In the genomic region with DNA sequence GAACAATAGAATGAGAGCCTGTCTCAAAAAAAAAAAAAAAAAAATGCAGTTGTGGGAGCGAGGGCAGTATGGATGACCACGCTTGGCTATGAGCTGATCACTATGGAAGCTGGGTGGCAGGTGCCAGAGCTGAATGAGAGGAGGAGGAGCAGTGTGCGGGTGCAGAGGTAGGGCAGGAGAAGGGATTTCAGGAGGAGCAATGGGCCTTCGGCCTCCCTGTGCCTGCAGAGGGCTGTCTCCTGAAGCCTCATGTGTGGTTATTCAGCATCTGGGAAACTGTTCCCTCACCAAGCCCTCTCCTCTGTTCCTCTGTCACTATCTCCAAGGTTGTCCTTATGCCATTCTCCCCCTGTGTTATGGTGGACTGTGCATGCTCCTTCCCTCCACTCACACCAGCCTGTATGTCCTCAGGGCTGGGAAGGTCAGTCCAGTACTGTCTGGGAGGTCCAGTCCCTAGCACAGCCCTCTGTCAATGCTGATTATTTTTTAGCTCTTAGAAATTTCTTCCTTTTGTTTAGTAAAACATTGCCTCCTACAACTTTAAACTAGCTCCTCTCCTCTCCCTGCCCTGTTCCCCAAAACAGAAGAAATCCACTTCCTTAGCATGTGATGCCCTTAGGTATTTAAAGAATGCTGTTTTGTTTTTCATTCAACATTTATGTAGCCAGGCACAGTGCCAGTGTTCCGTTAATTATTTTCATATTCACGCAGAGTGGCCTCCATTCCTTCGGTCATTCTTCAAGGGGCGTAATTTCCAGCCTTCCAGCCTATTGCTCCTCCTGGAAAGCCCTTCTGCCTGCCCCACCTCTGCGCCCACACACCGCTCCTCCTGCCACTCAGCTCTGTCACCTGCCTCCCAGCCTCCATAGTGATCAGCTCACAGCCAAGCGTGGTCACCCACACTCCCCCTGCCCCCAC, we compare ENCODE assay signal across 9 cellular contexts. TPM values are rescaled to one million over a fixed set of nuclear protein-coding genes. Genes with fewer than 3 reads are reported as not detected.
DNase-seq lines count a peak whose midpoint lies in the region; ATAC-seq and TF ChIP-seq lines count a peak whose summit lies in the region.
"Had no signal": no experiment of that assay in that cellular context is flagged by ENCODE, and none has a peak within 500 bp of the region (broad histone marks: within the 10 kb centered on the region; RNA-seq: fewer than 3 reads in every experiment).

No MANE protein-coding gene starts in this region.

- no peaks in the 10 kb centered on the region for H3K9me2 ChIP-seq in PC-3 (replicated peaks; ENCODE audit: low read length)

- intact Hi-C loops in PC-3 (cut with micrococcal nuclease) = no loop called here
- intact Hi-C loops in esophagus muscularis mucosa (cut with DNase I) = no loop called here

- peak overlapping the region; percentile 9 for H3K14ac ChIP-seq in neuronal stem cell (ENCODE audit: low read length)

- TF ChIP-seq POLR2A in esophagus muscularis mucosa (IDR thresholded peaks at IDR 0.05; ENCODE audit: low read depth) = no peak

- peak overlapping the region; percentile 77 for H2BK15ac ChIP-seq in neuronal stem cell (ENCODE audit: low read length)

- peak; percentile 43 for ATAC-seq in PC-3
- no peak for ATAC-seq in HG03521 (IDR thresholded peaks at IDR 0.05; ENCODE audit: unreplicated experiment)
- no peak for ATAC-seq in HG02678 (IDR thresholded peaks at IDR 0.05; ENCODE audit: unreplicated experiment)

- peak overlapping the region; percentile 90 for H4K8ac ChIP-seq in neuronal stem cell (ENCODE audit: low read depth, low read length)

- H3K9me3 ChIP-seq in PC-3 (ENCODE audit: low read length) (no peaks in the 10 kb centered on the region), esophagus muscularis mucosa (no peaks in the 10 kb centered on the region), neuronal stem cell (replicated peaks in 1 of 2; ENCODE audit: control insufficient read depth in 2 of 2, insufficient read depth in 1 of 2, low read depth in 1 of 2, low read length in 2 of 2) (no peaks in the 10 kb centered on the region)

- H3K4me2 ChIP-seq in PC-3 (ENCODE audit: low read length) (no peak overlapping the region), neuronal stem cell (ENCODE audit: insufficient read depth, low read length, poor library complexity, severe bottlenecking) (no peak overlapping the region)

- no peaks in the 10 kb centered on the region for H3K79me1 ChIP-seq in neuronal stem cell (ENCODE audit: low read depth, low read length)

- H2BK5ac ChIP-seq in neuronal stem cell (ENCODE audit: low read length) = peak overlapping the region; percentile 49

- H3K18ac ChIP-seq in neuronal stem cell (ENCODE audit: low read length) = peak overlapping the region; percentile 74

- no peaks in the 10 kb centered on the region for H3K79me2 ChIP-seq in PC-3 (ENCODE audit: low read length)

- no peak overlapping the region for H3K9ac ChIP-seq in PC-3 (ENCODE audit: low read length)
- H3K9ac ChIP-seq in neuronal stem cell (ENCODE audit: low read depth, low read length, poor library complexity) = peak overlapping the region; percentile 30

- H4K20me1 ChIP-seq in PC-3 (ENCODE audit: low read length) = no peaks in the 10 kb centered on the region

- POLR2A ChIA-PET in PC-3 (lab: Charles Lee; ENCODE audit: unreplicated experiment) = no interaction called here

- no TSS peak for BruUV-seq in PC-3 (replicated peaks; lab: Mats Ljungman, UMichigan)

- TF ChIP-seq CTCF in AG09319 (IDR thresholded peaks at IDR 0.05; ENCODE audit: low read depth, low read length) = no peak
- no peak for TF ChIP-seq CTCF in PC-3 (conservative IDR thresholded peaks at IDR 0.05; ENCODE audit: low read depth, low read length)
- no peak for TF ChIP-seq CTCF in esophagus muscularis mucosa (IDR thresholded peaks at IDR 0.05)

- H3K4me1 ChIP-seq in PC-3 (ENCODE audit: insufficient read depth, low read length) = 0 out of 2 replicates have a peak, but pooled peaks cover 6% of the 10 kb centered on the region
- peaks cover 10 to 24% (median 23%) of the 10 kb centered on the region in 4 donors for H3K4me1 ChIP-seq in esophagus muscularis mucosa
- peaks cover 7 to 9% of the 10 kb centered on the region in 2 donors for H3K4me1 ChIP-seq in neuronal stem cell (ENCODE audit: control insufficient read depth in 2 of 2, insufficient read depth in 1 of 2, low read depth in 1 of 2, low read length in 2 of 2)

- H2AK5ac ChIP-seq in neuronal stem cell (ENCODE audit: low read depth, low read length) = no peak overlapping the region

- H3K27me3 ChIP-seq in PC-3 (ENCODE audit: low read length) (no peaks in the 10 kb centered on the region), esophagus muscularis mucosa (no peaks in the 10 kb centered on the region), neuronal stem cell (ENCODE audit: control insufficient read depth in 3 of 3, insufficient read depth in 3 of 3, low read depth in 1 of 3, low read length in 3 of 3) (peaks cover 0 to 4% (median 0%) of the 10 kb centered on the region in 3 experiments)

- no peak for TF ChIP-seq EP300 in esophagus muscularis mucosa (IDR thresholded peaks at IDR 0.05)

- H3K23ac ChIP-seq in neuronal stem cell (ENCODE audit: low read depth, low read length, poor library complexity) = no peak overlapping the region

- no peaks in the 10 kb centered on the region for H3F3A ChIP-seq in PC-3 (ENCODE audit: low read length, unreplicated experiment)

- H3K4me3 ChIP-seq in PC-3 (ENCODE audit: low read length) (no peak overlapping the region), esophagus muscularis mucosa (no peak overlapping the region), neuronal stem cell (ENCODE audit: low read length in 2 of 2) (no peak overlapping the region)

- DNase-seq in AG09319 (ENCODE audit: extremely low read depth, low read depth) (peak; percentile 59), PC-3 (peak; percentile 26), esophagus muscularis mucosa (ENCODE audit: extremely low spot score) (no peak), neuronal stem cell (ENCODE audit: low spot score) (no peak), MV-4-11 (lab: John Stamatoyannopoulos, UW) (no peak), NCI-H1048 (lab: John Stamatoyannopoulos, UW) (no peak)
- DNase-seq: stimulated activated CD4-positive, alpha-beta T cell treated with anti-CD3 and anti-CD28 coated beads, Interleukin-2, amount 100 ng/mL, for 24 hours had no signal

- H3K4ac ChIP-seq in neuronal stem cell (ENCODE audit: low read length) = no peak overlapping the region

- no peak overlapping the region for H4K91ac ChIP-seq in neuronal stem cell (ENCODE audit: low read depth, low read length, poor library complexity)

- no peak overlapping the region for H2BK120ac ChIP-seq in neuronal stem cell (ENCODE audit: low read depth, low read length)

- CTCF ChIA-PET in PC-3 (lab: Charles Lee) = interaction anchor here (0.6 to 0.9 kb wide), 2 partner anchors 24 to 26 kb away, joined by 3 to 4 read pairs; no protein-coding TSS in a partner anchor

- H2AFZ ChIP-seq in PC-3 (ENCODE audit: low read length) (peak overlapping the region; percentile 37; the same call in 1 of the 2 replicates), neuronal stem cell (ENCODE audit: low read length) (peak overlapping the region; percentile 20)

- 58% methylated on average over 11 of the region's 11 CpGs for WGBS in esophagus muscularis mucosa
- WGBS in neuronal stem cell (ENCODE audit: extremely low coverage in 2 of 2, insufficient read length in 2 of 2, insufficient replicate concordance in 1 of 2), 2 donors = no CpG with 5 or more reads among the region's 11 CpGs

- H3K36me3 ChIP-seq in PC-3 (ENCODE audit: low read depth, low read length) = no peaks in the 10 kb centered on the region
- H3K36me3 ChIP-seq in esophagus muscularis mucosa = no peaks in the 10 kb centered on the region
- no peaks in the 10 kb centered on the region for H3K36me3 ChIP-seq in neuronal stem cell (replicated peaks in 1 of 2; ENCODE audit: control insufficient read depth in 2 of 2, insufficient read depth in 2 of 2, low read length in 2 of 2)

- H2BK12ac ChIP-seq in neuronal stem cell (ENCODE audit: low read length) = no peak overlapping the region

- H3K27ac ChIP-seq in PC-3 (ENCODE audit: low read length) = no peak overlapping the region
- peak overlapping the region; percentile 39 to 71 (median 59) for H3K27ac ChIP-seq in esophagus muscularis mucosa (replicated peaks in 1 of 4)
- no peak overlapping the region for H3K27ac ChIP-seq in neuronal stem cell (replicated peaks; ENCODE audit: low read length)

RNA-seq across cellular contexts. Expression of a gene that starts 48.9 kb away (rescaled TPM):
- total RNA-seq in PC-3 (2014; rRNA removed) (6.6 and 6.7 TPM in 2 replicates), esophagus muscularis mucosa (1 to 10 TPM; 4.2 to 7.1 (median 4.7) TPM)
- polyA plus RNA-seq in neuronal stem cell (2013, experiment 1 of 2) = 10.1 TPM
- polyA plus RNA-seq in neuronal stem cell (2013, experiment 2 of 2) = 9.8 TPM

Comparison
In these comparisons a context has a peak if more than half of its experiments do, and no peak if none do; other contexts are left out.
1. DNase-seq: peak in AG09319 (single experiment) and PC-3 (single experiment); none in esophagus muscularis mucosa (single experiment), neuronal stem cell (single experiment), MV-4-11 (single experiment) and NCI-H1048 (single experiment).
2. H3K27ac ChIP-seq: peak in esophagus muscularis mucosa (4 of 4); none in PC-3 (single experiment) and neuronal stem cell (single experiment).